ENCODE assay signal across 30 cellular contexts in genomic region chr5:126995689-126996088, GRCh38.
"Had no signal": no experiment of that assay in that cellular context is flagged by ENCODE, and none has a peak within 500 bp of the region (broad histone marks: within the 10 kb centered on the region; RNA-seq: fewer than 3 reads in every experiment).

No MANE protein-coding gene starts in this region.

- H3K9me3 Mint-ChIP-seq: natural killer cell treated with Interleukin-12 subunit alpha and Interleukin-12 subunit beta and Interleukin-15 and Interleukin-18, amount 100 ng/mL, for 72 hours; stimulated activated effector memory CD8-positive, alpha-beta T cell treated with anti-CD3 and anti-CD28 coated beads, Interleukin-12 subunit alpha, Interleukin-12 subunit beta, amount 100 ng/mL, for 72 hours; stimulated activated naive CD8-positive, alpha-beta T cell treated with anti-CD3 and anti-CD28 coated beads, Interleukin-15, amount 100 ng/mL, for 72 hours; type B pancreatic cell had no signal

- H3K27ac ChIP-seq: neutrophil, parathyroid adenoma, psoas muscle, right lobe of liver, sigmoid colon, suprapubic skin, testis, tibial artery, transverse colon, upper lobe of right lung, uterus had no signal

- H3K36me3 ChIP-seq: neutrophil, right lobe of liver, sigmoid colon, suprapubic skin, tibial artery, transverse colon, upper lobe of right lung, uterus had no signal

- H3K9me3 ChIP-seq: neutrophil, psoas muscle, right lobe of liver, sigmoid colon, suprapubic skin, testis, tibial artery, transverse colon, upper lobe of right lung, uterus had no signal

- ATAC-seq: naive thymus-derived CD8-positive, alpha-beta T cell; natural killer cell treated with Interleukin-12 subunit alpha and Interleukin-12 subunit beta and Interleukin-15 and Interleukin-18, amount 100 ng/mL, for 72 hours; psoas muscle; right cardiac atrium; right lobe of liver; stimulated activated effector memory CD8-positive, alpha-beta T cell treated with anti-CD3 and anti-CD28 coated beads, Interleukin-12 subunit alpha, Interleukin-12 subunit beta, amount 100 ng/mL, for 72 hours; stimulated activated naive CD8-positive, alpha-beta T cell treated with anti-CD3 and anti-CD28 coated beads, Interleukin-15, Interleukin-2, amounts not matched to agents 100 U/mL and 50 U/mL, for 24 hours; upper lobe of right lung had no signal

- H3K4me3 Mint-ChIP-seq: naive thymus-derived CD8-positive, alpha-beta T cell; natural killer cell treated with Interleukin-12 subunit alpha and Interleukin-12 subunit beta and Interleukin-15 and Interleukin-18, amount 100 ng/mL, for 72 hours; nephron progenitor cell; neural crest cell; stimulated activated effector memory CD8-positive, alpha-beta T cell treated with anti-CD3 and anti-CD28 coated beads, Interleukin-12 subunit alpha, Interleukin-12 subunit beta, amount 100 ng/mL, for 72 hours; stimulated activated naive CD8-positive, alpha-beta T cell treated with anti-CD3 and anti-CD28 coated beads, Interleukin-15, amount 100 ng/mL, for 72 hours; type B pancreatic cell had no signal

- H3K4me3 ChIP-seq: psoas muscle, right lobe of liver, sigmoid colon, suprapubic skin, testis, tibial artery, transverse colon, upper lobe of right lung, uterus had no signal

- DNase-seq: naive thymus-derived CD8-positive, alpha-beta T cell; nephron progenitor cell; nucleus accumbens; posterior cingulate gyrus; psoas muscle; right cardiac atrium; right lobe of liver; sigmoid colon; small intestine; stimulated activated CD4-positive, alpha-beta T cell treated with anti-CD3 and anti-CD28 coated beads, Interleukin-15, amount 100 ng/mL, for 24 hours; stimulated activated CD4-positive, alpha-beta T cell treated with anti-CD3 and anti-CD28 coated beads, Interleukin-2, amount 100 ng/mL, for 24 hours; stimulated activated CD4-positive, alpha-beta T cell treated with anti-CD3 and anti-CD28 coated beads, Interleukin-2, amount 100 ng/mL, for 48 hours; stimulated activated CD4-positive, alpha-beta T cell treated with anti-CD3 and anti-CD28 coated beads, Interleukin-4, amount 100 ng/mL, for 24 hours; stimulated activated naive CD4-positive, alpha-beta T cell; stimulated activated naive CD8-positive, alpha-beta T cell treated with anti-CD3 and anti-CD28 coated beads, Interleukin-15, amount 100 ng/mL, for 72 hours; stimulated activated naive CD8-positive, alpha-beta T cell treated with anti-CD3 and anti-CD28 coated beads, Interleukin-15, Interleukin-2, amounts not matched to agents 100 U/mL and 50 U/mL, for 24 hours; substantia nigra; testis; tibial artery; transverse colon; upper lobe of right lung; uterus had no signal

- H3K4me1 ChIP-seq: right lobe of liver, suprapubic skin, testis, tibial artery, uterus had no signal

- H3K9ac ChIP-seq: parathyroid adenoma had no signal

- H3K27me3 Mint-ChIP-seq: naive thymus-derived CD8-positive, alpha-beta T cell; natural killer cell treated with Interleukin-12 subunit alpha and Interleukin-12 subunit beta and Interleukin-15 and Interleukin-18, amount 100 ng/mL, for 72 hours; progenitor cell of endocrine pancreas; stimulated activated naive CD8-positive, alpha-beta T cell treated with anti-CD3 and anti-CD28 coated beads, Interleukin-15, amount 100 ng/mL, for 72 hours; type B pancreatic cell had no signal

- H3K36me3 Mint-ChIP-seq: naive thymus-derived CD8-positive, alpha-beta T cell; natural killer cell treated with Interleukin-12 subunit alpha and Interleukin-12 subunit beta and Interleukin-15 and Interleukin-18, amount 100 ng/mL, for 72 hours; stimulated activated effector memory CD8-positive, alpha-beta T cell treated with anti-CD3 and anti-CD28 coated beads, Interleukin-12 subunit alpha, Interleukin-12 subunit beta, amount 100 ng/mL, for 72 hours; type B pancreatic cell had no signal

- H3K4me1 Mint-ChIP-seq: stimulated activated effector memory CD8-positive, alpha-beta T cell treated with anti-CD3 and anti-CD28 coated beads, Interleukin-12 subunit alpha, Interleukin-12 subunit beta, amount 100 ng/mL, for 72 hours had no signal

- H3K27me3 ChIP-seq: neutrophil, right lobe of liver, sigmoid colon, suprapubic skin, testis, tibial artery, transverse colon, upper lobe of right lung, uterus had no signal

- H3K27ac Mint-ChIP-seq: natural killer cell treated with Interleukin-12 subunit alpha and Interleukin-12 subunit beta and Interleukin-15 and Interleukin-18, amount 100 ng/mL, for 72 hours; nephron progenitor cell; progenitor cell of endocrine pancreas; stimulated activated effector memory CD8-positive, alpha-beta T cell treated with anti-CD3 and anti-CD28 coated beads, Interleukin-12 subunit alpha, Interleukin-12 subunit beta, amount 100 ng/mL, for 72 hours; stimulated activated naive CD8-positive, alpha-beta T cell treated with anti-CD3 and anti-CD28 coated beads, Interleukin-15, amount 100 ng/mL, for 72 hours; type B pancreatic cell had no signal

- H2AFZ ChIP-seq: parathyroid adenoma had no signal
